ENCODE assay signal across 2 cellular contexts in the genomic region with DNA sequence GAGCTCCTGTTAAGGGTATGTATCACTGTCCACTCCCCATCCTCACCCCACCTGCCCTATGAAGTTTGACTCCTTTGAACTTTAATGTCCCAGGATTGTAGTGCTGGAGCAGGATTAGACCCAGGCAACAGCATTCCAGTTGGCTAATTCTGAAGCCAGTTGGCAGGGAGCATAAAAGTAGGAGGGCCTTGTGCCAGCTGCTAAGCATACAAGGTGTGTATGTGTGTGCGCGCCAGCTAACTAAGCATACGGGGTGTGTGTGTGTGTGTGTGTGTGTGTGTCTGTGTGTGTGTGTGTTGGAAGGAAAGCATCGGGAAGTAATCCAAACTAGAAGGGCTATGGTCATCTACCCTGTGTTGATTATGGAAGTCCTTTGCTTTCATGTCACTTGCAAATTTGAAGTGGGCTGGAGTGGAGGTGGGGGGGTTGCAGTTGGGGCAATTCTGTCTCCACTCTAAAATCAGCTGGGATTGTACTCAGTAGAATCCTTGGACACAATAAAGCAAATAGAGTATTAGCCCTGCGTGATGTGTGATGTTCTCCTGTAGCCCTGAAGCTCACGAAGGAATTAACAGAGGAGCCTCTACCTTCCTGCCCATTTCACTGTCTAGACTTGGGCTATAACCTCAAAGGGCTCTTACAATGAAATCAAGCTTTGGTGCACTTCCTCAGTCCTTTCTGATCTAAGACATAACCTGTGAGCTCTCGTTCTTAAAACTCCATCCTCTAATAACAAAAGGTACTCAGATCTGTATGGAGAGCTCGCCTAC.
A peak's percentile ranks its signal among the peaks of the same experiment; 100 is the strongest.
TF ChIP-seq lines count a peak whose summit lies in the region.

No MANE protein-coding gene starts in this region.

TF ChIP-seq in SK-N-SH treated with all-trans-retinoic acid at 6 μM for 48 hours, 23 proteins besides CTCF, POLR2A, EP300 and RAD21 (continued from another document):
- TF ChIP-seq TSHZ2 (CRISPR knock-in tag; IDR thresholded peaks at IDR 0.05) (no peak), RARB (CRISPR knock-in tag; IDR thresholded peaks at IDR 0.05) (no peak), GLIS3 (CRISPR knock-in tag; IDR thresholded peaks at IDR 0.05) (no peak), POU6F1 (CRISPR knock-in tag; IDR thresholded peaks at IDR 0.05; ENCODE audit: borderline replicate concordance, low read depth) (no peak), TOX (CRISPR knock-in tag; IDR thresholded peaks at IDR 0.05; ENCODE audit: borderline replicate concordance) (no peak), ZC3H10 (CRISPR knock-in tag; IDR thresholded peaks at IDR 0.05) (no peak), PPARA (CRISPR knock-in tag; IDR thresholded peaks at IDR 0.05; ENCODE audit: borderline replicate concordance) (no peak), SNAI2 (CRISPR knock-in tag; IDR thresholded peaks at IDR 0.05) (no peak), OSR1 (CRISPR knock-in tag; IDR thresholded peaks at IDR 0.05) (no peak)
- TF ChIP-seq, protein P1, sequence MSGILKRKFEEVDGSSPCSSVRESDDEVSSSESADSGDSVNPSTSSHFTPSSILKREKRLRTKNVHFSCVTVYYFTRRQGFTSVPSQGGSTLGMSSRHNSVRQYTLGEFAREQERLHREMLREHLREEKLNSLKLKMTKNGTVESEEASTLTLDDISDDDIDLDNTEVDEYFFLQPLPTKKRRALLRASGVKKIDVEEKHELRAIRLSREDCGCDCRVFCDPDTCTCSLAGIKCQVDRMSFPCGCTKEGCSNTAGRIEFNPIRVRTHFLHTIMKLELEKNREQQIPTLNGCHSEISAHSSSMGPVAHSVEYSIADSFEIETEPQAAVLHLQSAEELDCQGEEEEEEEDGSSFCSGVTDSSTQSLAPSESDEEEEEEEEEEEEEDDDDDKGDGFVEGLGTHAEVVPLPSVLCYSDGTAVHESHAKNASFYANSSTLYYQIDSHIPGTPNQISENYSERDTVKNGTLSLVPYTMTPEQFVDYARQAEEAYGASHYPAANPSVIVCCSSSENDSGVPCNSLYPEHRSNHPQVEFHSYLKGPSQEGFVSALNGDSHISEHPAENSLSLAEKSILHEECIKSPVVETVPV (CRISPR knock-in tag; IDR thresholded peaks at IDR 0.05), result no peak

TF ChIP-seq in WTC11, 78 proteins besides CTCF, POLR2A, EP300 and RAD21 (continued from another document):
- TF ChIP-seq, protein P2, sequence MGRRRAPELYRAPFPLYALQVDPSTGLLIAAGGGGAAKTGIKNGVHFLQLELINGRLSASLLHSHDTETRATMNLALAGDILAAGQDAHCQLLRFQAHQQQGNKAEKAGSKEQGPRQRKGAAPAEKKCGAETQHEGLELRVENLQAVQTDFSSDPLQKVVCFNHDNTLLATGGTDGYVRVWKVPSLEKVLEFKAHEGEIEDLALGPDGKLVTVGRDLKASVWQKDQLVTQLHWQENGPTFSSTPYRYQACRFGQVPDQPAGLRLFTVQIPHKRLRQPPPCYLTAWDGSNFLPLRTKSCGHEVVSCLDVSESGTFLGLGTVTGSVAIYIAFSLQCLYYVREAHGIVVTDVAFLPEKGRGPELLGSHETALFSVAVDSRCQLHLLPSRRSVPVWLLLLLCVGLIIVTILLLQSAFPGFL (CRISPR knock-in tag; IDR thresholded peaks at IDR 0.05; ENCODE audit: borderline replicate concordance), result no peak
- TF ChIP-seq E2F4 (CRISPR knock-in tag; IDR thresholded peaks at IDR 0.05; ENCODE audit: borderline replicate concordance, low read depth), result no peak
- TF ChIP-seq NR3C1 (CRISPR knock-in tag; conservative IDR thresholded peaks at IDR 0.05; ENCODE audit: low read depth), result no peak
- TF ChIP-seq PRRX2 (CRISPR knock-in tag; IDR thresholded peaks at IDR 0.05), result no peak
- TF ChIP-seq FOXK1 (CRISPR knock-in tag; IDR thresholded peaks at IDR 0.05), result no peak
- TF ChIP-seq, protein P3, sequence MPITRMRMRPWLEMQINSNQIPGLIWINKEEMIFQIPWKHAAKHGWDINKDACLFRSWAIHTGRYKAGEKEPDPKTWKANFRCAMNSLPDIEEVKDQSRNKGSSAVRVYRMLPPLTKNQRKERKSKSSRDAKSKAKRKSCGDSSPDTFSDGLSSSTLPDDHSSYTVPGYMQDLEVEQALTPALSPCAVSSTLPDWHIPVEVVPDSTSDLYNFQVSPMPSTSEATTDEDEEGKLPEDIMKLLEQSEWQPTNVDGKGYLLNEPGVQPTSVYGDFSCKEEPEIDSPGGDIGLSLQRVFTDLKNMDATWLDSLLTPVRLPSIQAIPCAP (CRISPR knock-in tag; IDR thresholded peaks at IDR 0.05), result 0 out of 2 replicates have a peak, but pooled peaks have one; percentile 8
- TF ChIP-seq ERG (CRISPR knock-in tag; IDR thresholded peaks at IDR 0.05), result 0 out of 2 replicates have a peak, but pooled peaks have one; percentile 44
- TF ChIP-seq OVOL2 (CRISPR knock-in tag; IDR thresholded peaks at IDR 0.05; ENCODE audit: borderline replicate concordance), result no peak
